In genomic region chr2:150909090-150909489, GRCh38 we compare ENCODE assay signal across 17 cellular contexts.
DNase-seq lines count a peak whose midpoint lies in the region; ATAC-seq lines count a peak whose summit lies in the region.
"Had no signal": no experiment of that assay in that cellular context is flagged by ENCODE, and none has a peak within 500 bp of the region (broad histone marks: within the 10 kb centered on the region; RNA-seq: fewer than 3 reads in every experiment).

No MANE protein-coding gene starts in this region.

- H3K27me3 Mint-ChIP-seq in activated T-cell treated with anti-CD3 and anti-CD28 coated beads, Interleukin-2, amount 50 U/mL, for 4 hours (ENCODE audit: low read depth), result no peaks in the 10 kb centered on the region

- no peak overlapping the region for H3K4me3 Mint-ChIP-seq in activated T-cell treated with anti-CD3 and anti-CD28 coated beads, Interleukin-2, amount 50 U/mL, for 4 hours
- H3K4me3 Mint-ChIP-seq: activated naive CD8-positive, alpha-beta T cell treated with anti-CD3 and anti-CD28 coated beads, Interleukin-2, amount 50 U/mL, for 24 hours; memory B cell; natural killer cell had no signal

- ATAC-seq in GM18511 (IDR thresholded peaks at IDR 0.05; ENCODE audit: unreplicated experiment) (peak; percentile 85), GM19467 (IDR thresholded peaks at IDR 0.05; ENCODE audit: unreplicated experiment) (peak; percentile 44), HG02870 (IDR thresholded peaks at IDR 0.05; ENCODE audit: unreplicated experiment) (peak; percentile 74), HG03469 (IDR thresholded peaks at IDR 0.05; ENCODE audit: unreplicated experiment) (peak; percentile 64), HG03565 (IDR thresholded peaks at IDR 0.05; ENCODE audit: unreplicated experiment) (no peak)
- no peak for ATAC-seq in activated T-cell treated with anti-CD3 and anti-CD28 coated beads, Interleukin-2, amount 50 U/mL, for 4 hours
- ATAC-seq: activated naive CD8-positive, alpha-beta T cell treated with anti-CD3 and anti-CD28 coated beads, Interleukin-2, amount 50 U/mL, for 24 hours; heart right ventricle; natural killer cell had no signal

- no peaks in the 10 kb centered on the region for H3K36me3 Mint-ChIP-seq in activated T-cell treated with anti-CD3 and anti-CD28 coated beads, Interleukin-2, amount 50 U/mL, for 4 hours (ENCODE audit: insufficient read depth)
- H3K36me3 Mint-ChIP-seq: memory B cell, natural killer cell had no signal

- H3K4me1 Mint-ChIP-seq in activated T-cell treated with anti-CD3 and anti-CD28 coated beads, Interleukin-2, amount 50 U/mL, for 4 hours (ENCODE audit: low read depth), result no peaks in the 10 kb centered on the region
- H3K4me1 Mint-ChIP-seq: activated naive CD8-positive, alpha-beta T cell treated with anti-CD3 and anti-CD28 coated beads, Interleukin-2, amount 50 U/mL, for 24 hours; memory B cell; natural killer cell had no signal

- DNase-seq in NCI-H2227 treated with DMSO at 0.1 percent for 48 hours (lab: John Stamatoyannopoulos, UW) (no peak), DMS53 treated with DMSO at 0.1 percent for 48 hours (lab: John Stamatoyannopoulos, UW; ENCODE audit: unreplicated experiment) (no peak)
- no peak for DNase-seq in activated T-cell treated with anti-CD3 and anti-CD28 coated beads, Interleukin-2, amount 50 U/mL, for 4 hours
- DNase-seq: activated CD4-positive, alpha-beta T cell treated with anti-CD3 and anti-CD28 coated beads, Interleukin-2, amount 50 U/mL, for 48 hours; activated naive CD8-positive, alpha-beta T cell treated with anti-CD3 and anti-CD28 coated beads, Interleukin-2, amount 50 U/mL, for 24 hours; activated T-cell treated with anti-CD3 and anti-CD28 coated beads, Interleukin-2, amount 50 U/mL, for 48 hours; heart right ventricle; islet precursor cell; MG63; natural killer cell; NCI-H2081 had no signal

- peaks cover 7% of the 10 kb centered on the region for H3K9me3 Mint-ChIP-seq in activated T-cell treated with anti-CD3 and anti-CD28 coated beads, Interleukin-2, amount 50 U/mL, for 4 hours
- H3K9me3 Mint-ChIP-seq: activated naive CD8-positive, alpha-beta T cell treated with anti-CD3 and anti-CD28 coated beads, Interleukin-2, amount 50 U/mL, for 24 hours had no signal

Comparison
In these comparisons a context has a peak if more than half of its experiments do, and no peak if none do; other contexts are left out.
1. ATAC-seq: peak in GM18511 (single experiment), GM19467 (single experiment), HG02870 (single experiment) and HG03469 (single experiment); none in HG03565 (single experiment) and activated T-cell treated with anti-CD3 and anti-CD28 coated beads, Interleukin-2, amount 50 U/mL, for 4 hours (0 of 2).